ENCODE assay signal across 19 cellular contexts in the genomic region with DNA sequence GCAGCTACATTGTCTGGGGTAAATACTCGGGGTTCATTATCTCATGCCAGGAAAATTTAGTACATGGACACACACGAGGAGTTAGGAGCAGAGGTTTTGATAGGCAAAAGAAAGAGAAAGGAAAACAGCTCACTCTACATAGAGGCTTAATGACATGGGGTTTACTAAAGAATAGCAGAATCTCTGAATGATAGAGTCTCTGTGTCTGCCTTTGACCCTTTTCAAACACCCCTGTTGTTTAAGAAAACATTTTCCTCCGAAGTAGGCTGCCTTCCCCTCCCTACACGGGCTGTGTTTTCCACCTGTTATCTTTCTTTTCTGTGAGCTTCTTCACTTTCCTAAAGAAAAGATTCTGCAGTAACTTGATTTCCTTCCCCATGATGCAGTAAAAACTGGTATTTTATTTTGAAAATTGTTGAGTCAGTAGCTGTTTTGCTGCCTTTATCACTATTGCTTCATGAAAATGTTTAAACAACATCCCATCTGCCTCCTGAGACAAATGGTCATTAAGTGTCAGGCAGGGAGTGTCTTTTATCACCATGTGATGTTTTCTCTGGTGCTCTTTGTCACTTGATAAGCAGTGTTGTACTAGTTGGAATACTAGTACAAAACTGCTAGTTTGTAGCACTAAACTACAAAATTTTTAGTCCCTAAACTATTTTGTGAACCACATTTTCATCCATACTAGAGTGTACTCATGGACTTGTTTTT.
A peak's percentile ranks its signal among the peaks of the same experiment; 100 is the strongest.
DNase-seq lines count a peak whose midpoint lies in the region; ATAC-seq and TF ChIP-seq lines count a peak whose summit lies in the region.
"Had no signal": no experiment of that assay in that cellular context is flagged by ENCODE, and none has a peak within 500 bp of the region (broad histone marks: within the 10 kb centered on the region; RNA-seq: fewer than 3 reads in every experiment).

No MANE protein-coding gene starts in this region.

- H3T11ph ChIP-seq in H9 (ENCODE audit: low read length): no peak overlapping the region

- no peak overlapping the region for H3K14ac ChIP-seq in H9 (ENCODE audit: insufficient read depth, low read length)

- no peaks in the 10 kb centered on the region for H3K23me2 ChIP-seq in H9 (ENCODE audit: insufficient read length, low read depth, low read length, poor library complexity, severe bottlenecking)

- H2AK5ac ChIP-seq in H9 (ENCODE audit: insufficient read length, low read length): no peak overlapping the region

- H3K36me3 Mint-ChIP-seq in H9 (ENCODE audit: insufficient read depth in 1 of 3, low read depth in 3 of 3): peaks cover 3 to 17% (median 9%) of the 10 kb centered on the region in 3 experiments; a peak in 5 of 7 replicates
- peaks cover 6% of the 10 kb centered on the region; the same call in 1 of the 2 replicates for H3K36me3 Mint-ChIP-seq in WTC11
- peaks cover 36% of the 10 kb centered on the region for H3K36me3 Mint-ChIP-seq in mesothelial cell of epicardium

- no peak overlapping the region for H4K91ac ChIP-seq in H9 (ENCODE audit: insufficient read length, low read depth, low read length)

- no peaks in the 10 kb centered on the region for H4K20me1 ChIP-seq in H9 (ENCODE audit: control insufficient read depth, insufficient read depth, insufficient read length)

- H3K27ac Mint-ChIP-seq in H9 (peak overlapping the region in 2 of 3 experiments; percentile 6 to 82; a peak in 3 of 7 replicates), WTC11 (peak overlapping the region; percentile 36; the same call in 1 of the 2 replicates), mesothelial cell of epicardium (peak overlapping the region; percentile 36)
- H3K27ac Mint-ChIP-seq: B cell had no signal

- no peak overlapping the region for H2BK12ac ChIP-seq in H9 (ENCODE audit: insufficient read length, low read depth, low read length)

- H3K4me1 ChIP-seq in H9 (ENCODE audit: insufficient read depth, low read length): peaks cover 6% of the 10 kb centered on the region

- H3K4me3 Mint-ChIP-seq in H9: no peak overlapping the region
- no peak overlapping the region for H3K4me3 Mint-ChIP-seq in WTC11
- H3K4me3 Mint-ChIP-seq in mesothelial cell of epicardium: no peak overlapping the region
- H3K4me3 Mint-ChIP-seq: B cell had no signal

- CTCF ChIA-PET in WTC11 (lab: Charles Lee): no interaction called here

- DNase-seq in H9 (no peak), WTC11 (ENCODE audit: low spot score) (no peak), fibroblast of villous mesenchyme (ENCODE audit: low read depth) (peak; percentile 32), mesothelial cell of epicardium (ENCODE audit: low spot score in 2 of 2, unreplicated experiment in 2 of 2) (no peak), NCI-H187 (lab: John Stamatoyannopoulos, UW) (no peak), ureter (ENCODE audit: low spot score) (no peak), amniotic stem cell (lab: John Stamatoyannopoulos, UW) (no peak)
- no peak for DNase-seq in stimulated activated CD4-positive, alpha-beta T cell treated with anti-CD3 and anti-CD28 coated beads, Interleukin-4, amount 100 ng/mL, for 4 hours
- DNase-seq: DND-41, H7, KBM-7, NCI-H1105, NCI-H187 treated with DMSO at 0.1 percent for 48 hours, NCI-H446 treated with DMSO at 0.1 percent for 48 hours, NCI-H82, OCI-M1, SHP77 had no signal

- peaks cover 21 to 30% of the 10 kb centered on the region in 2 experiments for H3K4me1 Mint-ChIP-seq in H9
- peaks cover 15% of the 10 kb centered on the region for H3K4me1 Mint-ChIP-seq in WTC11
- peaks cover 10% of the 10 kb centered on the region for H3K4me1 Mint-ChIP-seq in mesothelial cell of epicardium
- H3K4me1 Mint-ChIP-seq: B cell had no signal

- no peak overlapping the region for H4K5ac ChIP-seq in H9 (ENCODE audit: insufficient read length, low read depth, low read length)

- H3K9me3 ChIP-seq in H9 (ENCODE audit: control insufficient read depth, low read depth, low read length): no peaks in the 10 kb centered on the region

- no peak overlapping the region for H3K27ac ChIP-seq in H9 (ENCODE audit: insufficient read length, low read depth, low read length)
- H3K27ac ChIP-seq: SK-N-MC had no signal

- TF ChIP-seq CTCF in H9 (conservative IDR thresholded peaks at IDR 0.05) (no peak), WTC11 (IDR thresholded peaks at IDR 0.05) (no peak), fibroblast of villous mesenchyme (IDR thresholded peaks at IDR 0.05; ENCODE audit: insufficient read depth, low read depth, low read length) (no peak), mesothelial cell of epicardium (IDR thresholded peaks at IDR 0.05; ENCODE audit: unreplicated experiment) (no peak)

- no CpG with 5 or more reads among the region's 4 CpGs for WGBS in H9 (ENCODE audit: extremely low coverage, insufficient read length, low lambda C conversion rate)

- no peak overlapping the region for H2BK5ac ChIP-seq in H9 (ENCODE audit: insufficient read length, low read length)

- no peak overlapping the region for H3K56ac ChIP-seq in H9 (ENCODE audit: insufficient read length, low read depth, low read length)

- no peaks in the 10 kb centered on the region for H3K27me3 ChIP-seq in H9 (ENCODE audit: insufficient read depth, low read length)

- no peak overlapping the region for H4K8ac ChIP-seq in H9 (replicated peaks; ENCODE audit: insufficient read length, low read depth, low read length)

- H3K23ac ChIP-seq in H9 (ENCODE audit: insufficient read length, low read depth, low read length): no peak overlapping the region

- no peak overlapping the region for H2AFZ ChIP-seq in H9 (ENCODE audit: low read length)

- no peaks in the 10 kb centered on the region for H3K79me1 ChIP-seq in H9 (ENCODE audit: insufficient read depth, low read depth, low read length, poor library complexity, severe bottlenecking)

- H3K27me3 Mint-ChIP-seq in H9 (ENCODE audit: low read depth) (no peaks in the 10 kb centered on the region), WTC11 (ENCODE audit: low read depth) (no peaks in the 10 kb centered on the region), mesothelial cell of epicardium (ENCODE audit: low read depth) (no peaks in the 10 kb centered on the region)
- H3K27me3 Mint-ChIP-seq: B cell had no signal

- H2BK120ac ChIP-seq in H9 (ENCODE audit: low read depth, low read length, poor library complexity, severe bottlenecking): no peak overlapping the region

- peak; percentile 51 for ATAC-seq in WTC11

- H3K9me3 Mint-ChIP-seq in H9: peaks cover 5 to 6% of the 10 kb centered on the region in 2 experiments; a peak in 3 of 5 replicates
- peaks cover 12% of the 10 kb centered on the region for H3K9me3 Mint-ChIP-seq in WTC11
- H3K9me3 Mint-ChIP-seq in mesothelial cell of epicardium: peaks cover 27% of the 10 kb centered on the region

- H3K4ac ChIP-seq in H9 (ENCODE audit: low read depth, low read length): no peak overlapping the region

- no peak overlapping the region for H3K4me3 ChIP-seq in fibroblast of villous mesenchyme (ENCODE audit: low read depth, low read length)
- H3K4me3 ChIP-seq: SK-N-MC had no signal

- POLR2A ChIA-PET in WTC11 (lab: Charles Lee): no interaction called here

- H2BK15ac ChIP-seq in H9 (ENCODE audit: low read depth, low read length): no peak overlapping the region

- H3K79me2 ChIP-seq in H9 (ENCODE audit: insufficient read depth, low read length): no peaks in the 10 kb centered on the region

- no peak overlapping the region for H3K9ac ChIP-seq in H9 (ENCODE audit: extremely low read depth, insufficient read length, low read length)

- no peak overlapping the region for H3K18ac ChIP-seq in H9 (ENCODE audit: insufficient read length, low read depth, low read length)

- no peak overlapping the region for H3K4me2 ChIP-seq in H9 (ENCODE audit: insufficient read depth, insufficient read length, low read length)

- no peak overlapping the region for H2BK20ac ChIP-seq in H9 (ENCODE audit: low read depth, low read length, poor library complexity, severe bottlenecking)

TF ChIP-seq in WTC11, 78 proteins besides CTCF, POLR2A, EP300 and RAD21:
- TF ChIP-seq PREB (CRISPR knock-in tag; IDR thresholded peaks at IDR 0.05; ENCODE audit: borderline replicate concordance): no peak
- TF ChIP-seq CREM (CRISPR knock-in tag; IDR thresholded peaks at IDR 0.05): no peak
- no peak for TF ChIP-seq FOXP4 (CRISPR knock-in tag; IDR thresholded peaks at IDR 0.05)
- no peak for TF ChIP-seq FOXK1 (CRISPR knock-in tag; IDR thresholded peaks at IDR 0.05)
- TF ChIP-seq MXD4 (CRISPR knock-in tag; IDR thresholded peaks at IDR 0.05; ENCODE audit: borderline replicate concordance): no peak
- TF ChIP-seq MYBL2 (CRISPR knock-in tag; IDR thresholded peaks at IDR 0.05): no peak
- no peak for TF ChIP-seq SMAD3 (CRISPR knock-in tag; IDR thresholded peaks at IDR 0.05; ENCODE audit: borderline replicate concordance)
- no peak for TF ChIP-seq ZBTB21 (CRISPR knock-in tag; IDR thresholded peaks at IDR 0.05; ENCODE audit: borderline replicate concordance)
